1 cellular context compared by ENCODE assay signal in genomic region chr12:107631715-107632114, GRCh38.
TF ChIP-seq lines count a peak whose summit lies in the region.

No MANE protein-coding gene starts in this region.

TF ChIP-seq in HepG2, 621 proteins besides CTCF, POLR2A, EP300 and RAD21 (continued from another document):
- TF ChIP-seq KIAA2018 (CRISPR knock-in tag; IDR thresholded peaks at IDR 0.05; ENCODE audit: borderline replicate concordance) (no peak), ZNF557 (CRISPR knock-in tag; IDR thresholded peaks at IDR 0.05) (no peak)
